In the genomic region with DNA sequence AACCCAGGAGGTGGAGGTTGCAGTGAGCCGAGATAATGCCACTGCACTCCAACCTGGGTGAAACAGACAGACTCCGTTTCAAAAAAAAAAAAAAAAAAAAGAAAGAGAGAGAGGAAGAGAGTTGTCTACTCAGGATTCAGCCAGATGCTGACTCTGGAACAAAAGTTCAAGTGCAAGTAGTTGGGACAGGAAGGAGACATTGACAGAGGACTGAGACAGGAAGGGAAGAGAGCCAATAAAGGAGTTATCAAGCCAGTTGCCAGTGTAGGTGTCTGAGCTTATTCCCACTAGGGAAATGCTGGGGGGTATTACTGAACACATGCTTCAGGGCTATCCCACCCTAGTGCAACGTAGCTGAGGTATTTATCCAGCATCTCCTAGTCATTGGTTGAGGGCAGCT, we compare ENCODE assay signal across 18 cellular contexts.
"Had no signal": no experiment of that assay in that cellular context is flagged by ENCODE, and none has a peak within 500 bp of the region (broad histone marks: within the 10 kb centered on the region; RNA-seq: fewer than 3 reads in every experiment).

No MANE protein-coding gene starts in this region.

- H3K4me1 Mint-ChIP-seq: activated CD4-positive, alpha-beta T cell treated with anti-CD3 and anti-CD28 coated beads for 36 hours; stimulated activated effector memory CD8-positive, alpha-beta T cell treated with anti-CD3 and anti-CD28 coated beads, Interleukin-12 subunit alpha, Interleukin-12 subunit beta, amount 100 ng/mL, for 72 hours; T-helper 17 cell had no signal

- H3K9me3 Mint-ChIP-seq: activated CD8-positive, alpha-beta T cell treated with anti-CD3 and anti-CD28 coated beads for 36 hours; activated naive CD4-positive, alpha-beta T cell treated with anti-CD3 and anti-CD28 coated beads for 36 hours; activated T-cell treated with anti-CD3 and anti-CD28 coated beads, Interleukin-2, amount 50 U/mL, for 24 hours; effector memory CD8-positive, alpha-beta T cell; nephron had no signal

- H3K4me1 ChIP-seq: body of pancreas, parathyroid adenoma, sigmoid colon, testis, upper lobe of right lung had no signal

- H3K36me3 ChIP-seq: sigmoid colon, upper lobe of right lung had no signal

- DNase-seq: activated CD4-positive, alpha-beta T cell treated with anti-CD3 and anti-CD28 coated beads for 36 hours; activated CD8-positive, alpha-beta T cell treated with anti-CD3 and anti-CD28 coated beads for 36 hours; activated T-cell treated with anti-CD3 and anti-CD28 coated beads, Interleukin-2, amount 50 U/mL, for 24 hours; body of pancreas; caudate nucleus; effector memory CD8-positive, alpha-beta T cell; foreskin fibroblast; glutamatergic neuron; midbrain; sigmoid colon; stimulated activated CD4-positive, alpha-beta T cell treated with anti-CD3 and anti-CD28 coated beads, Interleukin-4, amount 100 ng/mL, for 24 hours; T-helper 17 cell; testis; upper lobe of right lung had no signal

- H3K27me3 ChIP-seq: body of pancreas, sigmoid colon, testis had no signal

- ATAC-seq: effector memory CD8-positive, alpha-beta T cell; upper lobe of right lung had no signal

- H3K4me3 ChIP-seq: body of pancreas, sigmoid colon, testis, upper lobe of right lung had no signal

- H3K27ac ChIP-seq: parathyroid adenoma, sigmoid colon, testis, upper lobe of right lung had no signal

- H3K27ac Mint-ChIP-seq: activated CD4-positive, alpha-beta T cell treated with anti-CD3 and anti-CD28 coated beads for 36 hours; activated CD8-positive, alpha-beta T cell treated with anti-CD3 and anti-CD28 coated beads for 36 hours; activated naive CD4-positive, alpha-beta T cell treated with anti-CD3 and anti-CD28 coated beads for 36 hours; activated T-cell treated with anti-CD3 and anti-CD28 coated beads, Interleukin-2, amount 50 U/mL, for 24 hours; effector memory CD8-positive, alpha-beta T cell; nephron; stimulated activated effector memory CD8-positive, alpha-beta T cell treated with anti-CD3 and anti-CD28 coated beads, Interleukin-12 subunit alpha, Interleukin-12 subunit beta, amount 100 ng/mL, for 72 hours; T-helper 17 cell had no signal

- H2AFZ ChIP-seq: parathyroid adenoma had no signal

- H3K9me3 ChIP-seq: body of pancreas, sigmoid colon, testis, upper lobe of right lung had no signal

- H3K79me2 ChIP-seq: parathyroid adenoma had no signal

- H3K9ac ChIP-seq: parathyroid adenoma had no signal

- H3K4me3 Mint-ChIP-seq: activated CD4-positive, alpha-beta T cell treated with anti-CD3 and anti-CD28 coated beads for 36 hours; activated CD8-positive, alpha-beta T cell treated with anti-CD3 and anti-CD28 coated beads for 36 hours; activated naive CD4-positive, alpha-beta T cell treated with anti-CD3 and anti-CD28 coated beads for 36 hours; activated T-cell treated with anti-CD3 and anti-CD28 coated beads, Interleukin-2, amount 50 U/mL, for 24 hours; effector memory CD8-positive, alpha-beta T cell; nephron; stimulated activated effector memory CD8-positive, alpha-beta T cell treated with anti-CD3 and anti-CD28 coated beads, Interleukin-12 subunit alpha, Interleukin-12 subunit beta, amount 100 ng/mL, for 72 hours; T-helper 17 cell had no signal
